Comparison of ENCODE assay signal across 15 cellular contexts in genomic region chr3:122003112-122003511, GRCh38.
DNase-seq lines count a peak whose midpoint lies in the region; ATAC-seq lines count a peak whose summit lies in the region.
"Had no signal": no experiment of that assay in that cellular context is flagged by ENCODE, and none has a peak within 500 bp of the region (broad histone marks: within the 10 kb centered on the region; RNA-seq: fewer than 3 reads in every experiment).

No MANE protein-coding gene starts in this region.

- no peak overlapping the region for H3K4me3 ChIP-seq in HAP-1
- H3K4me3 ChIP-seq: gastroesophageal sphincter, SJSA1 had no signal

- in situ Hi-C loops in HAP-1 (cut with MboI; ENCODE audit: low sequenced_read_pairs): no loop called here

- no peaks in the 10 kb centered on the region for H3K4me1 ChIP-seq in HAP-1
- H3K4me1 ChIP-seq: gastroesophageal sphincter, SJSA1 had no signal

- peak; percentile 89 for DNase-seq in CD1c-positive myeloid dendritic cell (ENCODE audit: extremely low spot score)
- peak; percentile 29 for DNase-seq in UCSD-AML1 (lab: John Stamatoyannopoulos, UW; ENCODE audit: unreplicated experiment)
- DNase-seq in medulla oblongata (ENCODE audit: extremely low spot score): peak; percentile 27
- no peak for DNase-seq in HAP-1 (ENCODE audit: low spot score in 2 of 2)
- DNase-seq in NCI-H2171 treated with DMSO at 0.1 percent for 48 hours (lab: John Stamatoyannopoulos, UW): no peak
- DNase-seq: caudate nucleus, DMS 273 treated with DMSO at 0.1 percent for 48 hours, NCI-H2029, NCI-H774, WERI-Rb-1 had no signal

- no peaks in the 10 kb centered on the region for H3K36me3 ChIP-seq in HAP-1 (replicated peaks)
- H3K36me3 ChIP-seq: gastroesophageal sphincter, SJSA1, WERI-Rb-1 had no signal

- no peaks in the 10 kb centered on the region for H3K9me3 ChIP-seq in HAP-1
- H3K9me3 ChIP-seq: gastroesophageal sphincter, SJSA1 had no signal

- peaks cover 11% of the 10 kb centered on the region for H3K27me3 ChIP-seq in HAP-1 (ENCODE audit: low read depth)
- H3K27me3 ChIP-seq: SJSA1 had no signal

- ATAC-seq in HG02678 (IDR thresholded peaks at IDR 0.05; ENCODE audit: unreplicated experiment): peak; percentile 33
- ATAC-seq in HG03521 (IDR thresholded peaks at IDR 0.05; ENCODE audit: unreplicated experiment): no peak
- ATAC-seq in HG03280 (IDR thresholded peaks at IDR 0.05; ENCODE audit: unreplicated experiment): no peak
- ATAC-seq: gastroesophageal sphincter had no signal

Comparison
In these comparisons a context has a peak if more than half of its experiments do, and no peak if none do; other contexts are left out.
1. DNase-seq: peak in CD1c-positive myeloid dendritic cell (single experiment), UCSD-AML1 (single experiment) and medulla oblongata (single experiment); none in HAP-1 (0 of 2) and NCI-H2171 treated with DMSO at 0.1 percent for 48 hours (single experiment).